16 cellular contexts compared by ENCODE assay signal in the genomic region with DNA sequence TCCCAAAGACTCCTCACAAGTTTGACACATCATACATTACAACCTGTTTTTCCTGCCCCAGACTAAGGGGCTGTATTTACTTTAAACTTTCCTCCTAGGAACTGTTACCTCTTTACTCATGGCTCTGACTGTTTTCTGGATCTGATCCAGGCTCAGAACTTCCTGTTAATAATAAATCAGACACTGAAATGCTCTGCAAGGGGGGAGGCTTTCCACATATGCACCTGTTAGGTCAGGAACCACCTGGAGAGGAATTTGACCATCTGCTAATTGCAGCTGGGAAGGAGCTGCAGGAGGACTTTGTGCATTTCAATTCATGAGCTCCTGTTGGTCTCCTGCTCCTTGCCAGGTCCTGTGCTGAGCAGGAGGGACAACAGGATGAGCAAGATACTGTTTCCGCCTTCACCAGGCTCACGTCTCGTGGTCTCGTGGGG.
DNase-seq lines count a peak whose midpoint lies in the region; ATAC-seq, FAIRE-seq and TF ChIP-seq lines count a peak whose summit lies in the region.
"Had no signal": no experiment of that assay in that cellular context is flagged by ENCODE, and none has a peak within 500 bp of the region (broad histone marks: within the 10 kb centered on the region; RNA-seq: fewer than 3 reads in every experiment).

No MANE protein-coding gene starts in this region.

- no peaks in the 10 kb centered on the region for H3K36me3 ChIP-seq in esophagus muscularis mucosa
- H3K36me3 ChIP-seq: adrenal gland had no signal

- peaks cover 0 to 5% (median 2%) of the 10 kb centered on the region in 4 donors for H3K4me1 ChIP-seq in esophagus muscularis mucosa
- H3K4me1 ChIP-seq: adrenal gland had no signal

- TF ChIP-seq CTCF in RWPE1 (conservative IDR thresholded peaks at IDR 0.05; ENCODE audit: low read depth) = no peak
- TF ChIP-seq CTCF in esophagus muscularis mucosa (IDR thresholded peaks at IDR 0.05) = no peak

- POLR2A ChIA-PET in RWPE1 (lab: Yijun Ruan, JAX; ENCODE audit: low non-redundant PET) = no interaction called here

- 79% methylated on average over 4 of the region's 4 CpGs for WGBS in esophagus muscularis mucosa

- no peak overlapping the region for H3K4me3 ChIP-seq in esophagus muscularis mucosa
- H3K4me3 ChIP-seq: adrenal gland had no signal

- intact Hi-C loops in esophagus muscularis mucosa (cut with DNase I) = no loop called here

- TF ChIP-seq POLR2A in esophagus muscularis mucosa (IDR thresholded peaks at IDR 0.05; ENCODE audit: low read depth) = no peak

- TF ChIP-seq EP300 in esophagus muscularis mucosa (IDR thresholded peaks at IDR 0.05) = no peak

- DNase-seq in SIG-M5 treated with dmso at 0.1 percent for 504 hours (lab: John Stamatoyannopoulos, UW; ENCODE audit: unreplicated experiment) (peak; percentile 24), SIG-M5 (lab: John Stamatoyannopoulos, UW) (no peak), RWPE1 (ENCODE audit: low spot score) (peak; percentile 32), esophagus muscularis mucosa (ENCODE audit: extremely low spot score) (peak; percentile 66), urothelium cell line (ENCODE audit: low spot score) (peak; percentile 55), left lobe of liver (ENCODE audit: low spot score) (no peak), GDM1 (lab: John Stamatoyannopoulos, UW) (no peak)
- DNase-seq: activated CD4-positive, alpha-beta T cell treated with anti-CD3 and anti-CD28 coated beads for 48 hours; activated T-cell treated with anti-CD3 and anti-CD28 coated beads, Interleukin-2, amount 50 U/mL, for 4 hours; adrenal gland; DMS79 treated with DMSO at 0.1 percent for 48 hours; foreskin fibroblast; stimulated activated CD4-positive, alpha-beta T cell treated with anti-CD3 and anti-CD28 coated beads, Interleukin-2, amount 100 ng/mL, for 24 hours; trophoblast cell had no signal

- CTCF ChIA-PET in RWPE1 (lab: Yijun Ruan, JAX) = no interaction called here

- no peak for ATAC-seq in left lobe of liver
- ATAC-seq in GM19023 (IDR thresholded peaks at IDR 0.05; ENCODE audit: unreplicated experiment) = no peak
- ATAC-seq: activated T-cell treated with anti-CD3 and anti-CD28 coated beads, Interleukin-2, amount 50 U/mL, for 4 hours had no signal

- no peak for FAIRE-seq in urothelium cell line (lab: Jason Lieb, UNC)
- FAIRE-seq: GM12892 had no signal

- no peaks in the 10 kb centered on the region for H3K9me3 ChIP-seq in esophagus muscularis mucosa
- H3K9me3 ChIP-seq: adrenal gland had no signal

- no peaks in the 10 kb centered on the region for H3K27me3 ChIP-seq in esophagus muscularis mucosa
- H3K27me3 ChIP-seq: adrenal gland had no signal

- H3K27ac ChIP-seq in RWPE1 (no peak overlapping the region), esophagus muscularis mucosa (replicated peaks in 1 of 4) (no peak overlapping the region)
- H3K27ac ChIP-seq: adrenal gland had no signal

Comparison
In these comparisons a context has a peak if more than half of its experiments do, and no peak if none do; other contexts are left out.
1. DNase-seq: peak in SIG-M5 treated with dmso at 0.1 percent for 504 hours (single experiment), RWPE1 (single experiment), esophagus muscularis mucosa (single experiment) and urothelium cell line (single experiment); none in SIG-M5 (single experiment), left lobe of liver (single experiment) and GDM1 (single experiment).